ENCODE assay signal across 37 cellular contexts in the genomic region with DNA sequence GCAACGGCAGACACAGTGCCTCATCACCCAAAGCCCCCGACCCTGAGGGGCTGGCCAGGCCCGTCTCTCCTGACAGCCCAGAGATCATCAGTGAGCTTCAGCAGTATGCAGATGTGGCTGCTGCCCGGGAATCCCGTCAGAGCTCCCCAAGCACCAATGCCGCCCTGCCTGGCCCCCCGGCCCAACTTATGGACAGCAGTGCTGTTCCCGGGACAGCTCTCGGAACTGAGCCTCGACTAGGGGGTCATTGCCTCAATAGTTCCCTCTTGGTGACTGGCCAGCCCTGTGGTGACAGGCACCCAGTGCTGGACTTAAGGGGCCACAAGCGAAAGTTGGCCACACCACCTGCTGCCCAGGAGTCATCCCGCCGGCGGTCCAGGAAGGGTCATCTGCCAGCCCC. TPM values are rescaled to one million over a fixed set of nuclear protein-coding genes. Genes with fewer than 3 reads are reported as not detected.
"Had no signal": no experiment of that assay in that cellular context is flagged by ENCODE, and none has a peak within 500 bp of the region (broad histone marks: within the 10 kb centered on the region; RNA-seq: fewer than 3 reads in every experiment).

No MANE protein-coding gene starts in this region.

- H3K9me3 ChIP-seq: MG63 had no signal

- H3K4me3 ChIP-seq: MG63 had no signal

- H3K36me3 ChIP-seq: MG63 had no signal

- H3K27me3 ChIP-seq: MG63 had no signal

- H3K4me2 ChIP-seq: KMS-11 had no signal

- H3K27ac ChIP-seq: KMS-11 had no signal

- H3K9ac ChIP-seq: KMS-11 had no signal

- DNase-seq: Karpas-422, Kasumi-1, MG63, MM.1S, MV-4-11, NCI-H1048, NCI-H1092, NCI-H1092 treated with DMSO at 0.1 percent for 48 hours, NCI-H1105, NCI-H1105 treated with DMSO at 0.1 percent for 48 hours, NCI-H1417, NCI-H1417 treated with DMSO at 0.1 percent for 48 hours, NCI-H1436, NCI-H1436 treated with DMSO at 0.1 percent for 48 hours, NCI-H146, NCI-H1694, NCI-H1694 treated with DMSO at 0.1 percent for 48 hours, NCI-H187, NCI-H187 treated with DMSO at 0.1 percent for 48 hours, NCI-H1930, NCI-H2029, NCI-H2029 treated with DMSO at 0.1 percent for 48 hours, NCI-H2081, NCI-H2081 treated with DMSO at 0.1 percent for 48 hours, NCI-H2107, NCI-H2171, NCI-H2171 treated with DMSO at 0.1 percent for 48 hours, NCI-H2227 treated with DMSO at 0.1 percent for 48 hours, NCI-H226, NCI-H345, NCI-H446, NCI-H446 treated with DMSO at 0.1 percent for 48 hours, NCI-H510A, NCI-H510A treated with DMSO at 0.1 percent for 48 hours had no signal

RNA-seq across cellular contexts. Expression of a gene that starts 44.4 kb away (rescaled TPM):
- total RNA-seq: LHCN-M2, M059J had no signal
